ENCODE assay signal across 16 cellular contexts in genomic region chr3:157406376-157406775, GRCh38. TPM values are rescaled to one million over a fixed set of nuclear protein-coding genes. Genes with fewer than 3 reads are reported as not detected.
DNase-seq lines count a peak whose midpoint lies in the region; TF ChIP-seq lines count a peak whose summit lies in the region.
"Had no signal": no experiment of that assay in that cellular context is flagged by ENCODE, and none has a peak within 500 bp of the region (broad histone marks: within the 10 kb centered on the region; RNA-seq: fewer than 3 reads in every experiment).

No MANE protein-coding gene starts in this region.

- no peak for TF ChIP-seq CTCF in spleen (IDR thresholded peaks at IDR 0.05 in 8 of 11, conservative IDR thresholded peaks at IDR 0.05 in 3 of 11)

- H3K27me3 ChIP-seq in spleen (replicated peaks in 1 of 7), result no peaks in the 10 kb centered on the region
- H3K27me3 ChIP-seq: BLaER1 treated with 17β-estradiol and CSF1 and Interleukin-3, amounts not matched to agents 10 nM and 100 nM had no signal

- H3K27ac ChIP-seq in spleen (peak overlapping the region in 7 of 8 donors; percentile 44 to 79 (median 70)), caudate nucleus (ENCODE audit: low read depth, low read length) (no peak overlapping the region)
- H3K27ac ChIP-seq: BLaER1 treated with 17β-estradiol and CSF1 and Interleukin-3, amounts not matched to agents 10 nM and 100 nM had no signal

- H3K4me3 ChIP-seq in spleen, result no peak overlapping the region
- H3K4me3 ChIP-seq: BLaER1 treated with 17β-estradiol and CSF1 and Interleukin-3, amounts not matched to agents 10 nM and 100 nM; HAP-1 had no signal

- H3K9me3 ChIP-seq in spleen, result no peaks in the 10 kb centered on the region
- H3K9me3 ChIP-seq: HAP-1 had no signal

- intact Hi-C loops in spleen (cut with DNase I; ENCODE audit: low total_unique reads), result no loop called here

- 62 to 73% (median 65%) methylated on average over 5 of the region's 5 CpGs for WGBS in spleen, 5 donors

- H3K36me3 ChIP-seq in spleen, result no peaks in the 10 kb centered on the region
- H3K36me3 ChIP-seq: BLaER1 treated with 17β-estradiol and CSF1 and Interleukin-3, amounts not matched to agents 10 nM and 100 nM; HAP-1 had no signal

- DNase-seq in LHCN-M2 (ENCODE audit: low read depth) (peak; percentile 36), dermis microvascular lymphatic vessel endothelial cell (ENCODE audit: low read depth in 2 of 2) (peak; percentile 68 to 74), fibroblast of gingiva (ENCODE audit: low read depth) (peak; percentile 55), spleen (no peak), caudate nucleus (lab: John Stamatoyannopoulos, UW) (no peak), DMS153 (lab: John Stamatoyannopoulos, UW) (no peak)
- DNase-seq in stimulated activated CD4-positive, alpha-beta T cell treated with anti-CD3 and anti-CD28 coated beads, Interleukin-2, amount 100 ng/mL, for 24 hours, result no peak
- DNase-seq: Calu3; CD8-positive, alpha-beta T cell; DMS79; GF-D8; KBM-7 had no signal

- H3K4me1 ChIP-seq in spleen, result peaks cover 0 to 4% (median 0%) of the 10 kb centered on the region in 6 donors
- H3K4me1 ChIP-seq: HAP-1 had no signal

- TF ChIP-seq POLR2A in spleen (IDR thresholded peaks at IDR 0.05), result peak in 1 of 3 donors; percentile 8

RNA-seq across cellular contexts. Expression of gene PTX3, which starts 30.3 kb away (rescaled TPM):
- total RNA-seq in LHCN-M2 (2014; rRNA removed) (124 and 161 TPM in 2 replicates), dermis microvascular lymphatic vessel endothelial cell (219 and 387 TPM in 2 replicates), spleen (10 to 100 TPM in 6 of 7 donors, 1 to 10 TPM in 1; 8.1 to 26.5 (median 21.4) TPM)
- 71.7 TPM for polyA plus RNA-seq in LHCN-M2 (2012)
- 10 to 100 TPM in 1 of 3 donors, 1 to 10 TPM in 2; 3.3 to 12.2 (median 5.7) TPM for polyA plus RNA-seq in spleen
- total RNA-seq: CD8-positive, alpha-beta T cell; HepG2 had no signal
- polyA plus RNA-seq: HepG2, IgD-negative memory B cell had no signal

Comparison
In these comparisons a context has a peak if more than half of its experiments do, and no peak if none do; other contexts are left out.
1. DNase-seq: peak in LHCN-M2 (single experiment), dermis microvascular lymphatic vessel endothelial cell (2 of 2) and fibroblast of gingiva (single experiment); none in spleen (single experiment), caudate nucleus (0 of 61), DMS153 (single experiment) and stimulated activated CD4-positive, alpha-beta T cell treated with anti-CD3 and anti-CD28 coated beads, Interleukin-2, amount 100 ng/mL, for 24 hours (0 of 2).